19 cellular contexts compared by ENCODE assay signal in genomic region chr20:61940976-61941720, GRCh38.
DNase-seq lines count a peak whose midpoint lies in the region; ATAC-seq, FAIRE-seq and TF ChIP-seq lines count a peak whose summit lies in the region.
"Had no signal": no experiment of that assay in that cellular context is flagged by ENCODE, and none has a peak within 500 bp of the region (broad histone marks: within the 10 kb centered on the region; RNA-seq: fewer than 3 reads in every experiment).

No MANE protein-coding gene starts in this region.

- H3K9me3 ChIP-seq in HepG2 (ENCODE audit: low read length) (no peaks in the 10 kb centered on the region), suprapubic skin (no peaks in the 10 kb centered on the region)
- H3K9me3 ChIP-seq: BE2C, SJCRH30 had no signal

- H3K27ac ChIP-seq in dorsolateral prefrontal cortex (no peak overlapping the region), HepG2 (ENCODE audit: extremely low read length, insufficient read depth, low read length) (no peak overlapping the region), suprapubic skin (no peak overlapping the region)
- H3K27ac ChIP-seq: HL-60, SJCRH30 had no signal

- no peak overlapping the region for H3K4me2 ChIP-seq in HepG2 (ENCODE audit: low read depth, low read length)

- ATAC-seq in HepG2 (no peak; the same call in 2 of the 3 replicates), HG03520 (IDR thresholded peaks at IDR 0.05; ENCODE audit: unreplicated experiment) (no peak), HG03175 (IDR thresholded peaks at IDR 0.05; ENCODE audit: unreplicated experiment) (no peak)
- ATAC-seq: Panc1 had no signal

- POLR2A ChIA-PET in HepG2 (lab: Yijun Ruan, JAX), result no interaction called here

- DNase-seq in dorsolateral prefrontal cortex (peak in 7 of 10 donors; percentile 8 to 36 (median 23)), HepG2 (ENCODE audit: low spot score) (no peak), suprapubic skin (ENCODE audit: low spot score in 2 of 2) (peak; percentile 44 to 77), NCI-H1417 treated with DMSO at 0.1 percent for 48 hours (lab: John Stamatoyannopoulos, UW) (no peak)
- DNase-seq: ACHN; BE2C; CD4-positive, alpha-beta memory T cell; DMS79; KG1; NCI-H1092; NCI-H1694 treated with DMSO at 0.1 percent for 48 hours; NCI-H748 treated with DMSO at 0.1 percent for 48 hours; SJCRH30 had no signal

- TF ChIP-seq POLR2A in HepG2 (IDR thresholded peaks at IDR 0.05; ENCODE audit: insufficient read depth in 1 of 2, low read depth in 2 of 2, low read length in 2 of 2) (no peak), suprapubic skin (IDR thresholded peaks at IDR 0.05) (no peak)

- H3K4me1 ChIP-seq in HepG2 (ENCODE audit: insufficient read depth, low read length) (no peaks in the 10 kb centered on the region), suprapubic skin (no peaks in the 10 kb centered on the region)
- H3K4me1 ChIP-seq: BE2C, SJCRH30 had no signal

- CTCF ChIA-PET in HepG2 (lab: Yijun Ruan, JAX; ENCODE audit: low intra/inter-chr PET ratio, low total read pairs), result no interaction called here

- H4K20me1 ChIP-seq in HepG2 (ENCODE audit: insufficient read depth, low read length), result no peaks in the 10 kb centered on the region; the same call in 1 of the 2 replicates

- TF ChIP-seq RAD21 in HepG2 (CRISPR knock-in tag; IDR thresholded peaks at IDR 0.05), result no peak

- no peak overlapping the region for H2AFZ ChIP-seq in HepG2 (ENCODE audit: low read length)

- TF ChIP-seq EP300 in HepG2 (IDR thresholded peaks at IDR 0.05; ENCODE audit: low read depth in 2 of 2, low read length in 2 of 2) (no peak), HepG2 (CRISPR knock-in tag; IDR thresholded peaks at IDR 0.05; ENCODE audit: borderline replicate concordance) (no peak), suprapubic skin (IDR thresholded peaks at IDR 0.05) (no peak)

- H3K27me3 ChIP-seq in dorsolateral prefrontal cortex, result no peaks in the 10 kb centered on the region
- H3K27me3 ChIP-seq in HepG2 (ENCODE audit: control insufficient read depth in 1 of 2, insufficient read depth in 2 of 2, low read length in 2 of 2), result peaks cover 21 to 40% of the 10 kb centered on the region in 2 experiments
- peaks cover 21% of the 10 kb centered on the region for H3K27me3 ChIP-seq in suprapubic skin
- H3K27me3 ChIP-seq: BE2C had no signal

- intact Hi-C loops in dorsolateral prefrontal cortex (cut with DNase I), result no loop called here
- intact Hi-C loops in HepG2 (cut with micrococcal nuclease; ENCODE audit: unreplicated experiment), result no loop called here

- no peaks in the 10 kb centered on the region for H3K36me3 ChIP-seq in HepG2 (replicated peaks in 1 of 2; ENCODE audit: control insufficient read depth in 1 of 2, insufficient read depth in 2 of 2, low read length in 2 of 2)
- no peaks in the 10 kb centered on the region for H3K36me3 ChIP-seq in suprapubic skin
- H3K36me3 ChIP-seq: BE2C, SJCRH30 had no signal

- TF ChIP-seq CTCF in dorsolateral prefrontal cortex (IDR thresholded peaks at IDR 0.05 in 54 of 56, conservative IDR thresholded peaks at IDR 0.05 in 2 of 56; ENCODE audit: low read depth in 1 of 56, partially characterized antibody in 56 of 56) (no peak), HepG2 (CRISPR knock-in tag; IDR thresholded peaks at IDR 0.05) (no peak), suprapubic skin (IDR thresholded peaks at IDR 0.05) (no peak)

- no peak for FAIRE-seq in HepG2 (lab: Jason Lieb, UNC)
- FAIRE-seq: GM12891 had no signal

- in situ Hi-C loops in HepG2 (cut with HindIII; ENCODE audit: extremely low pct_ligation_motif_present, low pct_unique_long_range_greater_than_20kb), result no loop called here

- no peak overlapping the region for H3K4me3 ChIP-seq in dorsolateral prefrontal cortex
- H3K4me3 ChIP-seq in HepG2 (replicated peaks in 1 of 3; ENCODE audit: insufficient read depth in 1 of 3, low read depth in 2 of 3, low read length in 3 of 3), result no peak overlapping the region
- H3K4me3 ChIP-seq in suprapubic skin, result no peak overlapping the region
- H3K4me3 ChIP-seq: SJCRH30 had no signal

- H3K79me2 ChIP-seq in HepG2 (ENCODE audit: insufficient read depth, low read length), result no peaks in the 10 kb centered on the region

- no peak overlapping the region for H3K9ac ChIP-seq in HepG2 (ENCODE audit: insufficient read depth, low read depth, low read length)

- BruUV-seq in HepG2 (replicated peaks; lab: Mats Ljungman, UMichigan), result no TSS peak

- WGBS in HepG2 (ENCODE audit: low lambda C conversion rate), result 29% methylated on average over 14 of the region's 16 CpGs
- WGBS in suprapubic skin, result 76% methylated on average over 10 of the region's 16 CpGs

TF ChIP-seq in PFSK-1, 5 proteins besides CTCF, POLR2A, EP300 and RAD21:
- 0 out of 2 replicates have a peak, but pooled peaks have one; percentile 2 for TF ChIP-seq POLR2AphosphoS5 (IDR thresholded peaks at IDR 0.05; ENCODE audit: low read depth, low read length)
- TF ChIP-seq TAF1 (IDR thresholded peaks at IDR 0.05; ENCODE audit: borderline replicate concordance, insufficient read depth, low read length), result no peak

TF ChIP-seq in HepG2, 621 proteins besides CTCF, POLR2A, EP300 and RAD21:
- TF ChIP-seq ZNF800 (CRISPR knock-in tag; IDR thresholded peaks at IDR 0.05), result no peak
- TF ChIP-seq, protein P1, sequence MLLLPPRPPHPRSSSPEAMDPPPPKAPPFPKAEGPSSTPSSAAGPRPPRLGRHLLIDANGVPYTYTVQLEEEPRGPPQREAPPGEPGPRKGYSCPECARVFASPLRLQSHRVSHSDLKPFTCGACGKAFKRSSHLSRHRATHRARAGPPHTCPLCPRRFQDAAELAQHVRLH (CRISPR knock-in tag; IDR thresholded peaks at IDR 0.05; ENCODE audit: borderline replicate concordance, low read depth), result no peak
- TF ChIP-seq, protein P2, sequence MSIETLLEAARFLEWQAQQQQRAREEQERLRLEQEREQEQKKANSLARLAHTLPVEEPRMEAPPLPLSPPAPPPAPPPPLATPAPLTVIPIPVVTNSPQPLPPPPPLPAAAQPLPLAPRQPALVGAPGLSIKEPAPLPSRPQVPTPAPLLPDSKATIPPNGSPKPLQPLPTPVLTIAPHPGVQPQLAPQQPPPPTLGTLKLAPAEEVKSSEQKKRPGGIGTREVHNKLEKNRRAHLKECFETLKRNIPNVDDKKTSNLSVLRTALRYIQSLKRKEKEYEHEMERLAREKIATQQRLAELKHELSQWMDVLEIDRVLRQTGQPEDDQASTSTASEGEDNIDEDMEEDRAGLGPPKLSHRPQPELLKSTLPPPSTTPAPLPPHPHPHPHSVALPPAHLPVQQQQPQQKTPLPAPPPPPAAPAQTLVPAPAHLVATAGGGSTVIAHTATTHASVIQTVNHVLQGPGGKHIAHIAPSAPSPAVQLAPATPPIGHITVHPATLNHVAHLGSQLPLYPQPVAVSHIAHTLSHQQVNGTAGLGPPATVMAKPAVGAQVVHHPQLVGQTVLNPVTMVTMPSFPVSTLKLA (IDR thresholded peaks at IDR 0.05), result peak; percentile 99

Comparison
In these comparisons a context has a peak if more than half of its experiments do, and no peak if none do; other contexts are left out.
1. DNase-seq: peak in dorsolateral prefrontal cortex (7 of 10) and suprapubic skin (2 of 2); none in HepG2 (single experiment) and NCI-H1417 treated with DMSO at 0.1 percent for 48 hours (single experiment).